Comparison of ENCODE assay signal across 30 cellular contexts in the genomic region with DNA sequence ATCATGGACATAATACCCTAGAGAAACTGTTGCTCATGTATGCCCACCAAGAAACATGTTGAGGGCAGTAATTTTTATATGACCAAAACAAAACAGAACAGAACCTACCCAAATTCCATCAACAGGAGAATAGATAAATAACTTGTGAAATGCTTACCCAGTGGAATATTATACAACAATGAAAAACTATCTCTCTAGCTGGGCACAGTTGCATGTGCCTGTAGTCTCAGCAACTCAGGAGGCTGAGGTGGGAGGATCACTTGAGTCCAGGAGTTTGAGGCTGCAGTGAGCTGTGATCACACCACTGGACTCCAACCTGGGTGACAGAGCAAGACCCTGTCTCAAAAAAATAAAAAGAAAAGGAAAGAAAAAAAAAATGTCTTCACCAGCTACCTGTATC. TPM values are rescaled to one million over a fixed set of nuclear protein-coding genes. Genes with fewer than 3 reads are reported as not detected.
"Had no signal": no experiment of that assay in that cellular context is flagged by ENCODE, and none has a peak within 500 bp of the region (broad histone marks: within the 10 kb centered on the region; RNA-seq: fewer than 3 reads in every experiment).

No MANE protein-coding gene starts in this region.

- H3K36me3 ChIP-seq: colonic mucosa, esophagus muscularis mucosa, esophagus squamous epithelium, gastrocnemius medialis, gastroesophageal sphincter, heart left ventricle, heart right ventricle had no signal

- H3K27ac Mint-ChIP-seq: dendritic cell treated with granulocyte-macrophage colony-stimulating factor and Interleukin-4, amounts not matched to agents 40 ng/mL and 50 ng/mL, for 4 days; effector memory CD8-positive, alpha-beta T cell; endodermal cell had no signal

- H3K9me3 Mint-ChIP-seq: dendritic cell treated with granulocyte-macrophage colony-stimulating factor and Interleukin-4, amounts not matched to agents 40 ng/mL and 50 ng/mL, for 4 days; effector memory CD8-positive, alpha-beta T cell had no signal

- H3K4me2 ChIP-seq: hepatocyte had no signal

- H3K27me3 Mint-ChIP-seq: dendritic cell treated with granulocyte-macrophage colony-stimulating factor and Interleukin-4, amounts not matched to agents 40 ng/mL and 50 ng/mL, for 4 days had no signal

- DNase-seq: colonic mucosa; cortex of kidney; dermis blood vessel endothelial cell; dorsolateral prefrontal cortex; effector CD4-positive, alpha-beta T cell; effector CD8-positive, alpha-beta T cell; effector memory CD4-positive, alpha-beta T cell; effector memory CD8-positive, alpha-beta T cell; endodermal cell; erythroblast; esophagus squamous epithelium; foreskin fibroblast; foreskin keratinocyte; foreskin melanocyte; gastrocnemius medialis; glutamatergic neuron; head of caudate nucleus; heart left ventricle; heart right ventricle had no signal

- H3K4me3 Mint-ChIP-seq: dendritic cell treated with granulocyte-macrophage colony-stimulating factor and Interleukin-4, amounts not matched to agents 40 ng/mL and 50 ng/mL, for 4 days; effector memory CD8-positive, alpha-beta T cell; endodermal cell had no signal

- H2AFZ ChIP-seq: hepatocyte had no signal

- H3K4me1 ChIP-seq: colonic mucosa, esophagus muscularis mucosa, esophagus squamous epithelium, foreskin keratinocyte, gastrocnemius medialis, gastroesophageal sphincter had no signal

- H3K4me1 Mint-ChIP-seq: endodermal cell had no signal

- H3K4me3 ChIP-seq: colonic mucosa, coronary artery, dorsolateral prefrontal cortex, esophagus muscularis mucosa, esophagus squamous epithelium, gastrocnemius medialis, gastroesophageal sphincter, heart left ventricle, heart right ventricle, hepatocyte had no signal

- H3K9me3 ChIP-seq: colonic mucosa, esophagus muscularis mucosa, esophagus squamous epithelium, gastrocnemius medialis, gastroesophageal sphincter, heart left ventricle, heart right ventricle had no signal

- H3K79me2 ChIP-seq: hepatocyte had no signal

- H3K27me3 ChIP-seq: colonic mucosa, esophagus muscularis mucosa, esophagus squamous epithelium, gastrocnemius medialis, gastroesophageal sphincter, heart left ventricle, heart right ventricle, hepatocyte had no signal

- ATAC-seq: effector memory CD8-positive, alpha-beta T cell; esophagus mucosa; foreskin keratinocyte; gastrocnemius medialis; gastroesophageal sphincter; heart left ventricle; heart right ventricle had no signal

- H3K27ac ChIP-seq: colonic mucosa, coronary artery, dorsolateral prefrontal cortex, epithelial cell of prostate, esophagus muscularis mucosa, esophagus squamous epithelium, foreskin keratinocyte, gastrocnemius medialis, gastroesophageal sphincter, heart left ventricle, heart right ventricle, hepatocyte had no signal

- FAIRE-seq: endometrium, endothelial cell of umbilical vein, frontal cortex had no signal

RNA-seq across cellular contexts. Expression of gene RCSD1, which starts 37.6 kb away (rescaled TPM):
- total RNA-seq: epithelial cell of proximal tubule had no signal
